In genomic region chr5:151741678-151742423, GRCh38 we compare ENCODE assay signal across 9 cellular contexts. TPM values are rescaled to one million over a fixed set of nuclear protein-coding genes. Genes with fewer than 3 reads are reported as not detected.
DNase-seq lines count a peak whose midpoint lies in the region; ATAC-seq and TF ChIP-seq lines count a peak whose summit lies in the region.
"Had no signal": no experiment of that assay in that cellular context is flagged by ENCODE, and none has a peak within 500 bp of the region (broad histone marks: within the 10 kb centered on the region; RNA-seq: fewer than 3 reads in every experiment).

No MANE protein-coding gene starts in this region.

- no peak for ATAC-seq in Right ventricle myocardium inferior
- no peak for ATAC-seq in left lung
- ATAC-seq in HG02642 (IDR thresholded peaks at IDR 0.05; ENCODE audit: poor library complexity, unreplicated experiment) = no peak

- H3K9me3 ChIP-seq in right atrium auricular region = no peaks in the 10 kb centered on the region
- no peaks in the 10 kb centered on the region for H3K9me3 ChIP-seq in left lung

- no peak overlapping the region for H3K4me3 ChIP-seq in right atrium auricular region
- no peak overlapping the region for H3K4me3 ChIP-seq in cardiac fibroblast (replicated peaks in 1 of 2; ENCODE audit: low read depth in 2 of 2, low read length in 2 of 2)
- H3K4me3 ChIP-seq in left lung = no peak overlapping the region

- TF ChIP-seq CTCF in right atrium auricular region (IDR thresholded peaks at IDR 0.05) = no peak
- no peak for TF ChIP-seq CTCF in cardiac fibroblast (IDR thresholded peaks at IDR 0.05; ENCODE audit: low read depth, low read length)
- no peak for TF ChIP-seq CTCF in left lung (IDR thresholded peaks at IDR 0.05)

- H3K36me3 ChIP-seq in right atrium auricular region (no peaks in the 10 kb centered on the region), left lung (peaks cover 0 to 47% of the 10 kb centered on the region in 2 donors)

- peaks cover 0 to 49% of the 10 kb centered on the region in 2 donors for H3K4me1 ChIP-seq in right atrium auricular region
- H3K4me1 ChIP-seq in left lung = peaks cover 18 to 52% of the 10 kb centered on the region in 2 donors

- DNase-seq in right atrium auricular region (ENCODE audit: low spot score) (no peak), Right ventricle myocardium inferior (ENCODE audit: missing footprints) (no peak), cardiac fibroblast (ENCODE audit: low read depth in 2 of 2) (peak; percentile 39 to 94), left lung (no peak), NCI-H82 (lab: John Stamatoyannopoulos, UW) (no peak), Ammon's horn (ENCODE audit: low spot score) (no peak)
- DNase-seq in activated CD8-positive, alpha-beta memory T cell treated with anti-CD3 and anti-CD28 coated beads for 24 hours = no peak
- DNase-seq: NCI-H2029 had no signal

- intact Hi-C loops in Right ventricle myocardium inferior (cut with DNase I) = loop anchor here (2.0 to 10.0 kb wide), 2 partner anchors 217 to 295 kb away; partner anchors contain the start of gene SLC36A1
- intact Hi-C loops in left lung (cut with DNase I) = loop anchor here in 1 of 2 donors (2.0 kb wide), 1 partner anchor 83 kb away; no protein-coding TSS in a partner anchor

- H3K27ac ChIP-seq in right atrium auricular region (peak overlapping the region; percentile 4 to 67), left lung (peak overlapping the region; percentile 21 to 79)

- H3K27me3 ChIP-seq in right atrium auricular region = no peaks in the 10 kb centered on the region
- H3K27me3 ChIP-seq in left lung = no peaks in the 10 kb centered on the region

RNA-seq across cellular contexts. Expression of gene ATOX1, which starts 16.6 kb away (rescaled TPM):
- 10 to 100 TPM; 64.6 to 84.5 TPM for total RNA-seq in right atrium auricular region
- 69.5 TPM for total RNA-seq in Right ventricle myocardium inferior
- total RNA-seq in left lung = 10 to 100 TPM; 72.1 to 89.7 TPM

RNA-seq across cellular contexts. Expression of gene G3BP1, which starts 29.9 kb away (rescaled TPM):
- total RNA-seq in right atrium auricular region = 10 to 100 TPM; 57.1 to 60.9 TPM
- total RNA-seq in Right ventricle myocardium inferior = 114 TPM
- 100 to 1,000 TPM; 150 to 207 TPM for total RNA-seq in left lung

RNA-seq across cellular contexts. Expression of gene SPARC, which starts 55.1 kb away (rescaled TPM):
- 100 to 1,000 TPM; 292 to 567 TPM for total RNA-seq in right atrium auricular region
- 517 TPM for total RNA-seq in Right ventricle myocardium inferior
- total RNA-seq in left lung = 1,000 to 10,000 TPM; 1,647 to 5,045 TPM

Comparison
In these comparisons a context has a peak if more than half of its experiments do, and no peak if none do; other contexts are left out.
1. DNase-seq: peak in cardiac fibroblast (2 of 2); none in right atrium auricular region (single experiment), Right ventricle myocardium inferior (single experiment), left lung (0 of 2), NCI-H82 (single experiment), activated CD8-positive, alpha-beta memory T cell treated with anti-CD3 and anti-CD28 coated beads for 24 hours (single experiment) and Ammon's horn (single experiment).